ENCODE assay signal across 8 cellular contexts in the genomic region with DNA sequence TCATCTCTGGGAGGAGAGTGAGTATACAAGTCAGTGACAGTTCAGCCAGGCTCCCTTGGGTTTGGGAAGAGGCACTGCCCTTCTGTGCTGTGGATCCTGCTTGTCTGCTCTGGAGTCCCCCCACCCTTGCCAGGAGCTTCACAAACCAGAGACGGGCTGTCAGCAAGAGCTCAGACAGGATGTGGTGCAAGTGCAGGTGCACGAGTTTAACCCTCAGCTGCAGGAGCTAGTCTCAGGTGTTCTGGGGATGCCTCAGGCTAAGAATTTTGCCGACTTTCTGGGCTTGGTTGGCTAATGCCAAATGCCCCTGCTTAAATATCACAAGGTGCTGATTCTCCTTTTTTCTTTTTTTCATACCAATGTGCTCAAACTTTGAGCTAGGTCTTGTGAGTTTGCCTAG.
DNase-seq lines count a peak whose midpoint lies in the region; ATAC-seq lines count a peak whose summit lies in the region.

No MANE protein-coding gene starts in this region.

- peaks cover 28% of the 10 kb centered on the region for H3K36me3 Mint-ChIP-seq in effector memory CD8-positive, alpha-beta T cell (ENCODE audit: insufficient read depth)
- H3K36me3 Mint-ChIP-seq in stimulated activated memory B cell treated with anti-CD40 and anti-IgM and Interleukin-4, amounts not matched to agents 10 μg/mL and 1 μg/mL and 100 μg/mL, for 72 hours = peaks cover 37% of the 10 kb centered on the region

- no peaks in the 10 kb centered on the region for H3K27me3 Mint-ChIP-seq in effector memory CD8-positive, alpha-beta T cell
- H3K27me3 Mint-ChIP-seq in stimulated activated memory B cell treated with anti-CD40 and anti-IgM and Interleukin-4, amounts not matched to agents 10 μg/mL and 1 μg/mL and 100 μg/mL, for 72 hours = no peaks in the 10 kb centered on the region

- peaks cover 35 to 37% of the 10 kb centered on the region in 2 donors for H3K4me1 Mint-ChIP-seq in effector memory CD8-positive, alpha-beta T cell (ENCODE audit: low read depth in 2 of 2)
- peaks cover 32% of the 10 kb centered on the region for H3K4me1 Mint-ChIP-seq in stimulated activated memory B cell treated with anti-CD40 and anti-IgM and Interleukin-4, amounts not matched to agents 10 μg/mL and 1 μg/mL and 100 μg/mL, for 72 hours

- peak overlapping the region; percentile 82 for H3K27ac Mint-ChIP-seq in effector memory CD8-positive, alpha-beta T cell
- peak overlapping the region; percentile 81 for H3K27ac Mint-ChIP-seq in stimulated activated memory B cell treated with anti-CD40 and anti-IgM and Interleukin-4, amounts not matched to agents 10 μg/mL and 1 μg/mL and 100 μg/mL, for 72 hours

- no peaks in the 10 kb centered on the region for H3K9me3 Mint-ChIP-seq in effector memory CD8-positive, alpha-beta T cell
- H3K9me3 Mint-ChIP-seq in stimulated activated memory B cell treated with anti-CD40 and anti-IgM and Interleukin-4, amounts not matched to agents 10 μg/mL and 1 μg/mL and 100 μg/mL, for 72 hours = no peaks in the 10 kb centered on the region

- DNase-seq in NCI-H345 (lab: John Stamatoyannopoulos, UW) (peak; percentile 48), NCI-H345 treated with DMSO at 0.1 percent for 48 hours (lab: John Stamatoyannopoulos, UW; ENCODE audit: unreplicated experiment) (no peak), T-helper 1 cell (peak in 4 of 5 donors; percentile 34 to 49 (median 40)), amygdala (lab: John Stamatoyannopoulos, UW) (no peak), NCI-H128 (lab: John Stamatoyannopoulos, UW; ENCODE audit: unreplicated experiment) (no peak)
- peak; percentile 26 to 35 (median 30) for DNase-seq in effector memory CD8-positive, alpha-beta T cell

- ATAC-seq in effector memory CD8-positive, alpha-beta T cell (replicated peaks) = peak; percentile 43
- no peak for ATAC-seq in stimulated activated memory B cell treated with anti-CD40 and anti-IgM and Interleukin-4, amounts not matched to agents 10 μg/mL and 1 μg/mL and 100 μg/mL, for 72 hours
- no peak for ATAC-seq in HG03442 (IDR thresholded peaks at IDR 0.05; ENCODE audit: unreplicated experiment)

- peak overlapping the region; percentile 74 to 93 for H3K4me3 Mint-ChIP-seq in effector memory CD8-positive, alpha-beta T cell
- H3K4me3 Mint-ChIP-seq in stimulated activated memory B cell treated with anti-CD40 and anti-IgM and Interleukin-4, amounts not matched to agents 10 μg/mL and 1 μg/mL and 100 μg/mL, for 72 hours = peak overlapping the region; percentile 90

Comparison
In these comparisons a context has a peak if more than half of its experiments do, and no peak if none do; other contexts are left out.
1. DNase-seq: peak in NCI-H345 (single experiment), T-helper 1 cell (4 of 5) and effector memory CD8-positive, alpha-beta T cell (3 of 3); none in NCI-H345 treated with DMSO at 0.1 percent for 48 hours (single experiment), amygdala (0 of 56) and NCI-H128 (single experiment).